15 cellular contexts compared by ENCODE assay signal in the genomic region with DNA sequence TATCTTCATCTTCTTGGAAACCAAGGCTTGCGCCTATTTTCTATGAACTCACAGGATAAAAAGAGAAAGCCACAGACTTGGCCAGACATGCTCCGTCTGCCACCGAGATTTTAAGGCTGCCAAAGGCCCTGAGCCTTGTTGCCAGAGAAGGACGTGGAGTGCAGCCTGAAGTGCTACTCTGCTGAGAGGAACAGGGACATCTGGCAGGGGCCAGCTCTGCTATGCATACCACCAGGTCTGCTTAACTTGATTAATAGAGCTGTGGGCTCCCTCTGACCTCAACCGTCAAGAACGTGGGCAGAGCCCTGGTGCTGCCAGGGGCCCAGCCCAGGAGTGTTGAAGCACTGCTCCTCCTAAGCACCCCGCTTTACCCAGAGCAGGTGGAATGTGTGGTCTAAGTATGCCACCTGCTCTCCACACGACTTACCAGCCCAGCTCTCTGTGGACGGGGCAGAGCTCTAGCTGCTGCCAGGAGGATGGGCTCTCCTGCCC. TPM values are rescaled to one million over a fixed set of nuclear protein-coding genes. Genes with fewer than 3 reads are reported as not detected.
DNase-seq lines count a peak whose midpoint lies in the region; ATAC-seq, FAIRE-seq and TF ChIP-seq lines count a peak whose summit lies in the region.
"Had no signal": no experiment of that assay in that cellular context is flagged by ENCODE, and none has a peak within 500 bp of the region (broad histone marks: within the 10 kb centered on the region; RNA-seq: fewer than 3 reads in every experiment).

No MANE protein-coding gene starts in this region.

- H3K27ac ChIP-seq in GM23248 = peak overlapping the region; percentile 53; the same call in 1 of the 2 replicates
- H3K27ac ChIP-seq in astrocyte (ENCODE audit: low read depth, low read length) = no peak overlapping the region
- H3K27ac ChIP-seq in right cardiac atrium (ENCODE audit: low read length) = peak overlapping the region; percentile 86

- WGBS in GM23248 (ENCODE audit: low coverage in 1 of 2, low lambda C conversion rate in 2 of 2, missing lambda C conversion rate in 2 of 2), 2 experiments = 52 to 58% methylated on average over 9 of the region's 9 CpGs
- WGBS in right cardiac atrium = 47% methylated on average over 9 of the region's 9 CpGs

- H3K27ac Mint-ChIP-seq in astrocyte (ENCODE audit: unreplicated experiment) = no peak overlapping the region

- H3K9me3 ChIP-seq in GM23248 (ENCODE audit: low read depth) (no peaks in the 10 kb centered on the region), astrocyte (ENCODE audit: insufficient read depth, low read depth, low read length) (no peaks in the 10 kb centered on the region), right cardiac atrium (ENCODE audit: control insufficient read depth, low read length) (no peaks in the 10 kb centered on the region), skeletal muscle satellite cell (replicated peaks; ENCODE audit: low read length) (no peaks in the 10 kb centered on the region)

- H3K36me3 Mint-ChIP-seq in astrocyte (ENCODE audit: low read depth, unreplicated experiment) = peaks cover 25% of the 10 kb centered on the region

- H3K27me3 ChIP-seq in GM23248 (replicated peaks; ENCODE audit: insufficient read depth) (no peaks in the 10 kb centered on the region), astrocyte (ENCODE audit: insufficient read depth, low read length) (no peaks in the 10 kb centered on the region), right cardiac atrium (ENCODE audit: control insufficient read depth, insufficient read depth) (no peaks in the 10 kb centered on the region), skeletal muscle satellite cell (ENCODE audit: control insufficient read depth, insufficient read depth, low read length) (no peaks in the 10 kb centered on the region)

- H3K4me3 ChIP-seq in GM23248 = no peak overlapping the region
- H3K4me3 ChIP-seq in astrocyte (ENCODE audit: insufficient read depth, low read depth, low read length) = no peak overlapping the region
- no peak overlapping the region for H3K4me3 ChIP-seq in right cardiac atrium (ENCODE audit: low read length)
- no peak overlapping the region for H3K4me3 ChIP-seq in skeletal muscle satellite cell (ENCODE audit: low read length)

- H3K79me2 ChIP-seq in GM23248 (ENCODE audit: insufficient read depth) = peaks cover 4% of the 10 kb centered on the region; the same call in 1 of the 2 replicates
- H3K79me2 ChIP-seq in astrocyte (ENCODE audit: insufficient read depth, low read length) = no peaks in the 10 kb centered on the region

- H3K4me1 ChIP-seq in GM23248 (ENCODE audit: insufficient read depth) (peaks cover 27% of the 10 kb centered on the region), astrocyte (ENCODE audit: insufficient read depth, low read length) (peaks cover 35% of the 10 kb centered on the region), right cardiac atrium (ENCODE audit: control insufficient read depth, insufficient read depth, low read length) (peaks cover 9% of the 10 kb centered on the region), skeletal muscle satellite cell (ENCODE audit: control insufficient read depth, insufficient read depth, low read length) (peaks cover 33% of the 10 kb centered on the region)

- TF ChIP-seq CTCF in astrocyte (IDR thresholded peaks at IDR 0.05; ENCODE audit: insufficient read depth, low read depth, low read length) = no peak

- H3K4me2 ChIP-seq in GM23248 (ENCODE audit: unreplicated experiment) = no peak overlapping the region
- peak overlapping the region; percentile 67 for H3K4me2 ChIP-seq in astrocyte (ENCODE audit: low read length)
- H3K4me2 ChIP-seq in skeletal muscle satellite cell (ENCODE audit: low read length) = peak overlapping the region; percentile 70

- H3K9me2 ChIP-seq in GM23248 (ENCODE audit: insufficient read depth) = no peaks in the 10 kb centered on the region

- DNase-seq in GM23248 (peak; percentile 25), astrocyte (ENCODE audit: low read depth) (peak; percentile 69), right cardiac atrium (peak; percentile 64 to 85 (median 84)), 8988T (no peak), GM19240 (ENCODE audit: insufficient read length, low spot score) (no peak), SIG-M5 (lab: John Stamatoyannopoulos, UW) (no peak)
- DNase-seq: activated T-cell treated with anti-CD3 and anti-CD28 coated beads, Interleukin-2, amount 50 U/mL, for 4 hours; CD4-positive, CD25-positive, alpha-beta regulatory T cell; cortex of kidney; naive thymus-derived CD8-positive, alpha-beta T cell; NCI-H1092 had no signal

- H3K4me3 Mint-ChIP-seq in astrocyte (ENCODE audit: unreplicated experiment) = no peak overlapping the region
- H3K4me3 Mint-ChIP-seq: activated T-cell treated with anti-CD3 and anti-CD28 coated beads, Interleukin-2, amount 50 U/mL, for 4 hours; CD4-positive, CD25-positive, alpha-beta regulatory T cell; naive thymus-derived CD8-positive, alpha-beta T cell; type B pancreatic cell had no signal

- peaks cover 29% of the 10 kb centered on the region; the same call in 1 of the 2 replicates for H3K36me3 ChIP-seq in GM23248 (ENCODE audit: low read depth)
- H3K36me3 ChIP-seq in astrocyte (ENCODE audit: insufficient read depth, low read length) = peaks cover 20% of the 10 kb centered on the region
- peaks cover 50% of the 10 kb centered on the region for H3K36me3 ChIP-seq in skeletal muscle satellite cell (ENCODE audit: insufficient read depth, low read length)

- no peak for FAIRE-seq in astrocyte (lab: Jason Lieb, UNC)
- FAIRE-seq: TTC549 had no signal

- intact Hi-C loops in right cardiac atrium (cut with DNase I) = no loop called here

- no peaks in the 10 kb centered on the region for H3K9me3 Mint-ChIP-seq in astrocyte (ENCODE audit: unreplicated experiment)
- H3K9me3 Mint-ChIP-seq: activated T-cell treated with anti-CD3 and anti-CD28 coated beads, Interleukin-2, amount 50 U/mL, for 4 hours; naive thymus-derived CD8-positive, alpha-beta T cell; type B pancreatic cell had no signal

- ATAC-seq in right cardiac atrium = peak; percentile 74 to 85
- ATAC-seq in GM19351 (IDR thresholded peaks at IDR 0.05; ENCODE audit: unreplicated experiment) = no peak
- ATAC-seq: activated T-cell treated with anti-CD3 and anti-CD28 coated beads, Interleukin-2, amount 50 U/mL, for 4 hours; naive thymus-derived CD8-positive, alpha-beta T cell had no signal

- in situ Hi-C loops in GM23248 (cut with MboI) = no loop called here

- H4K20me1 ChIP-seq in GM23248 (ENCODE audit: insufficient read depth) (no peaks in the 10 kb centered on the region), astrocyte (ENCODE audit: insufficient read depth, low read length) (peaks cover 59% of the 10 kb centered on the region)

- H2AFZ ChIP-seq in GM23248 = no peak overlapping the region
- H2AFZ ChIP-seq in astrocyte (ENCODE audit: low read depth, low read length) = no peak overlapping the region

- H3K4me1 Mint-ChIP-seq in astrocyte (ENCODE audit: low read depth, unreplicated experiment) = peaks cover 35% of the 10 kb centered on the region

- H3K9ac ChIP-seq in GM23248 = no peak overlapping the region
- H3K9ac ChIP-seq in astrocyte (ENCODE audit: low read length) = peak overlapping the region; percentile 2
- H3K9ac ChIP-seq in skeletal muscle satellite cell (ENCODE audit: low read depth, low read length) = peak overlapping the region; percentile 3

- H3F3A ChIP-seq in GM23248 (ENCODE audit: insufficient read depth) = peaks cover 16% of the 10 kb centered on the region

- H3K27me3 Mint-ChIP-seq in astrocyte (ENCODE audit: low read depth, unreplicated experiment) = no peaks in the 10 kb centered on the region
- H3K27me3 Mint-ChIP-seq: CD4-positive, CD25-positive, alpha-beta regulatory T cell; naive thymus-derived CD8-positive, alpha-beta T cell; type B pancreatic cell had no signal

RNA-seq across cellular contexts. Expression of a gene that starts 10.5 kb away (rescaled TPM):
- not detected in 2 replicates for total RNA-seq in GM23248 (2014; rRNA removed; shearing (Covaris generic))
- polyA plus RNA-seq in GM23248 (2016; fragmentation: Nextera tagmentation; extraction: Ambion mirVana) (not detected in 2 replicates), right cardiac atrium (0.18 TPM)
- total RNA-seq in astrocyte (not detected in 2 replicates), right cardiac atrium (under 1 TPM in 2 of 4 donors, not detected in 2; 0.14 to 0.37 TPM)
- total RNA-seq in skeletal muscle satellite cell (2012; rRNA removed) = not detected in 2 replicates
- total RNA-seq: activated T-cell treated with anti-CD3 and anti-CD28 coated beads, Interleukin-2, amount 50 U/mL, for 4 hours; CD4-positive, CD25-positive, alpha-beta regulatory T cell; naive thymus-derived CD8-positive, alpha-beta T cell had no signal
- polyA plus RNA-seq: CD4-positive, CD25-positive, alpha-beta regulatory T cell; naive thymus-derived CD8-positive, alpha-beta T cell had no signal

RNA-seq across cellular contexts. Expression of a gene that starts 16.7 kb away (rescaled TPM):
- 97.5 and 131 TPM in 2 replicates for total RNA-seq in GM23248 (2014; rRNA removed; shearing (Covaris generic))
- polyA plus RNA-seq in GM23248 (2016; fragmentation: Nextera tagmentation; extraction: Ambion mirVana) (71.3 and 77.8 TPM in 2 replicates), right cardiac atrium (47.7 TPM)
- total RNA-seq in astrocyte (56.3 and 57.9 TPM in 2 replicates), right cardiac atrium (10 to 100 TPM; 38.6 to 46.0 (median 42.2) TPM)
- 59.0 and 60.8 TPM in 2 replicates for total RNA-seq in skeletal muscle satellite cell (2012; rRNA removed)

RNA-seq across cellular contexts. Expression of a gene that starts 51.7 kb away (rescaled TPM):
- total RNA-seq in GM23248 (2014; rRNA removed; shearing (Covaris generic)) = 3.5 and 4.7 TPM in 2 replicates
- polyA plus RNA-seq in GM23248 (2016; fragmentation: Nextera tagmentation; extraction: Ambion mirVana) (1.1 and 1.4 TPM in 2 replicates), right cardiac atrium (186 TPM)
- total RNA-seq in astrocyte (3.9 and 5.7 TPM in 2 replicates), right cardiac atrium (100 to 1,000 TPM in 3 of 4 donors, 10 to 100 TPM in 1; 94.7 to 141 (median 122) TPM)
- 1.0 and 1.1 TPM in 2 replicates for total RNA-seq in skeletal muscle satellite cell (2012; rRNA removed)
- total RNA-seq: CD4-positive, CD25-positive, alpha-beta regulatory T cell; naive thymus-derived CD8-positive, alpha-beta T cell had no signal
- polyA plus RNA-seq: CD4-positive, CD25-positive, alpha-beta regulatory T cell; naive thymus-derived CD8-positive, alpha-beta T cell had no signal

Comparison
In these comparisons a context has a peak if more than half of its experiments do, and no peak if none do; other contexts are left out.
1. DNase-seq: peak in GM23248 (single experiment), astrocyte (single experiment) and right cardiac atrium (3 of 3); none in 8988T (single experiment), GM19240 (single experiment) and SIG-M5 (single experiment).
2. RNA of a gene that starts 51.7 kb away (total RNA-seq): 94.7 to 141 TPM in right cardiac atrium; 3.9 to 5.7 TPM in astrocyte and 3.5 to 4.7 TPM in GM23248; every median in the first group is over 10 times any median in the second.